25 cellular contexts compared by ENCODE assay signal in the genomic region with DNA sequence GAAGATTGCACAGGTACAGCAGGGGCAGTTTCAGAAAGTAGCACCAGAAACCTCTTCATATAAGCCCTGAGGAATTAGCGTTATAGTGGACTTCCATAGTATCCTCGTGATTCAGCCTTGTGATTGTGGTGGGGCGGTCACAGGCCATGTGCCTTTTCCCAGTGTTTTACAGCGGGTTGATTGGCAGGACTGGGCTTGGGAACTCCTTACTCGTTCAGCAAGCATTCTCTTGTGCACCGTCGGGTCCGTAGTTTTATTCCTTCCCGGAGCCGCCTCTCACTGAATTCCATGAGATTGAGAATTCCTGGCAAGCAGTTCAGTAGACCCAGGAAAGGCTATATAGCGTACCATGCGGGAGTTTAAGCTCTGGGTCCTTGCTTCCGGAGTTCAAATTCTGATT. TPM values are rescaled to one million over a fixed set of nuclear protein-coding genes. Genes with fewer than 3 reads are reported as not detected.
A peak's percentile ranks its signal among the peaks of the same experiment; 100 is the strongest.
DNase-seq lines count a peak whose midpoint lies in the region; ATAC-seq and TF ChIP-seq lines count a peak whose summit lies in the region.
"Had no signal": no experiment of that assay in that cellular context is flagged by ENCODE, and none has a peak within 500 bp of the region (broad histone marks: within the 10 kb centered on the region; RNA-seq: fewer than 3 reads in every experiment).

No MANE protein-coding gene starts in this region.

- no peak overlapping the region for H3K9ac ChIP-seq in neuronal stem cell (ENCODE audit: low read depth, low read length, poor library complexity)

- H3K27ac Mint-ChIP-seq in endothelial cell (ENCODE audit: unreplicated experiment) = peak overlapping the region; percentile 48
- H3K27ac Mint-ChIP-seq in effector memory CD8-positive, alpha-beta T cell = no peak overlapping the region
- H3K27ac Mint-ChIP-seq: activated naive CD8-positive, alpha-beta T cell treated with anti-CD3 and anti-CD28 coated beads, Interleukin-2, amount 10 ng/mL, durations not matched to agents 7 days and 5 days; activated T-helper 17 cell treated with anti-CD3 and anti-CD28 coated beads, Interleukin-2, amount 50 U/mL, for 72 hours; CD4-positive, alpha-beta T cell; WTC11 had no signal

- H3K9me3 ChIP-seq in neuronal stem cell (replicated peaks in 1 of 2; ENCODE audit: control insufficient read depth in 2 of 2, insufficient read depth in 1 of 2, low read depth in 1 of 2, low read length in 2 of 2) (no peaks in the 10 kb centered on the region), uterus (no peaks in the 10 kb centered on the region), PC-9 (ENCODE audit: insufficient read depth, low read depth) (no peaks in the 10 kb centered on the region)
- H3K9me3 ChIP-seq: heart left ventricle had no signal

- H3K79me2 ChIP-seq in PC-9 (ENCODE audit: low read depth) = peaks cover 45% of the 10 kb centered on the region

- H3K27me3 Mint-ChIP-seq in endothelial cell (ENCODE audit: unreplicated experiment) = peaks cover 1% of the 10 kb centered on the region
- no peaks in the 10 kb centered on the region for H3K27me3 Mint-ChIP-seq in effector memory CD8-positive, alpha-beta T cell
- H3K27me3 Mint-ChIP-seq: activated naive CD8-positive, alpha-beta T cell treated with anti-CD3 and anti-CD28 coated beads, Interleukin-2, amount 10 ng/mL, durations not matched to agents 7 days and 5 days; activated T-helper 17 cell treated with anti-CD3 and anti-CD28 coated beads, Interleukin-2, amount 50 U/mL, for 72 hours; CD4-positive, alpha-beta T cell; naive B cell had no signal

- H3K27ac ChIP-seq in neuronal stem cell (replicated peaks; ENCODE audit: low read length) (no peak overlapping the region), uterus (peak overlapping the region; percentile 66 to 84), PC-9 (no peak overlapping the region)
- H3K27ac ChIP-seq: brain microvascular endothelial cell had no signal

- no peak overlapping the region for H3K4me3 Mint-ChIP-seq in endothelial cell (ENCODE audit: unreplicated experiment)
- no peak overlapping the region for H3K4me3 Mint-ChIP-seq in effector memory CD8-positive, alpha-beta T cell
- H3K4me3 Mint-ChIP-seq: activated naive CD8-positive, alpha-beta T cell treated with anti-CD3 and anti-CD28 coated beads, Interleukin-2, amount 10 ng/mL, durations not matched to agents 7 days and 5 days; activated T-helper 17 cell treated with anti-CD3 and anti-CD28 coated beads, Interleukin-2, amount 50 U/mL, for 72 hours; CD4-positive, alpha-beta T cell; WTC11 had no signal

- H2AFZ ChIP-seq in neuronal stem cell (ENCODE audit: low read length) (no peak overlapping the region), PC-9 (no peak overlapping the region)

- WGBS in neuronal stem cell (ENCODE audit: extremely low coverage in 2 of 2, insufficient read length in 2 of 2, insufficient replicate concordance in 1 of 2), 2 donors = no CpG with 5 or more reads among the region's 13 CpGs

- H3K4me1 Mint-ChIP-seq in endothelial cell (ENCODE audit: unreplicated experiment) = peaks cover 51% of the 10 kb centered on the region
- peaks cover 10 to 15% of the 10 kb centered on the region in 2 donors for H3K4me1 Mint-ChIP-seq in effector memory CD8-positive, alpha-beta T cell (ENCODE audit: low read depth in 2 of 2)
- H3K4me1 Mint-ChIP-seq: activated T-helper 17 cell treated with anti-CD3 and anti-CD28 coated beads, Interleukin-2, amount 50 U/mL, for 72 hours had no signal

- no peak overlapping the region for H3K23ac ChIP-seq in neuronal stem cell (ENCODE audit: low read depth, low read length, poor library complexity)

- DNase-seq in SK-MEL-5 (ENCODE audit: low read depth, low spot score) = peak; percentile 86
- no peak for DNase-seq in endothelial cell (ENCODE audit: low spot score)
- no peak for DNase-seq in neuronal stem cell (ENCODE audit: low spot score)
- DNase-seq in uterus = peak in 1 of 2 donors; percentile 36
- no peak for DNase-seq in PC-9
- no peak for DNase-seq in effector memory CD8-positive, alpha-beta T cell
- DNase-seq: activated CD4-positive, alpha-beta T cell treated with anti-CD3 and anti-CD28 coated beads, Interleukin-2, amount 50 U/mL, for 4 hours; activated CD8-positive, alpha-beta memory T cell treated with anti-CD3 and anti-CD28 coated beads, Interleukin-2, amount 50 U/mL, for 4 hours; activated naive CD8-positive, alpha-beta T cell treated with anti-CD3 and anti-CD28 coated beads, Interleukin-2, amount 10 ng/mL, durations not matched to agents 7 days and 5 days; brain microvascular endothelial cell; CD4-positive, alpha-beta T cell; heart left ventricle; naive B cell; NCI-H1105; NCI-H2029 treated with DMSO at 0.1 percent for 48 hours; NCI-H226; NCI-H82; occipital lobe; retina; stimulated activated naive CD4-positive, alpha-beta T cell treated with Interleukin-2 at 50 U/mL for 16 hours had no signal

- no peak for TF ChIP-seq POLR2A in uterus (IDR thresholded peaks at IDR 0.05)

- CTCF ChIA-PET in PC-9 (lab: Charles Lee) = no interaction called here

- no peak overlapping the region for H3K14ac ChIP-seq in neuronal stem cell (ENCODE audit: low read length)

- peaks cover 0 to 4% of the 10 kb centered on the region in 2 donors for H3K4me1 ChIP-seq in neuronal stem cell (ENCODE audit: control insufficient read depth in 2 of 2, insufficient read depth in 1 of 2, low read depth in 1 of 2, low read length in 2 of 2)
- H3K4me1 ChIP-seq in uterus = no peaks in the 10 kb centered on the region
- peaks cover 10% of the 10 kb centered on the region; the same call in 1 of the 2 replicates for H3K4me1 ChIP-seq in PC-9 (replicated peaks; ENCODE audit: insufficient read depth)

- H4K91ac ChIP-seq in neuronal stem cell (ENCODE audit: low read depth, low read length, poor library complexity) = no peak overlapping the region

- no peak overlapping the region for H2AK5ac ChIP-seq in neuronal stem cell (ENCODE audit: low read depth, low read length)

- ATAC-seq in HG03045 (IDR thresholded peaks at IDR 0.05; ENCODE audit: unreplicated experiment) = no peak
- ATAC-seq in effector memory CD8-positive, alpha-beta T cell (replicated peaks) = no peak
- ATAC-seq: activated T-helper 17 cell treated with anti-CD3 and anti-CD28 coated beads, Interleukin-2, amount 50 U/mL, for 72 hours; HCT116; HepG2; WTC11 had no signal

- H3K4me3 ChIP-seq in neuronal stem cell (ENCODE audit: low read length in 2 of 2) (no peak overlapping the region), uterus (no peak overlapping the region), PC-9 (no peak overlapping the region)
- H3K4me3 ChIP-seq: heart left ventricle had no signal

- peaks cover 4% of the 10 kb centered on the region for H3K79me1 ChIP-seq in neuronal stem cell (ENCODE audit: low read depth, low read length)

- H4K20me1 ChIP-seq in PC-9 (ENCODE audit: insufficient read depth) = peaks cover 15% of the 10 kb centered on the region

- H4K8ac ChIP-seq in neuronal stem cell (ENCODE audit: low read depth, low read length) = peak overlapping the region; percentile 76

- H3K36me3 ChIP-seq in neuronal stem cell (replicated peaks in 1 of 2; ENCODE audit: control insufficient read depth in 2 of 2, insufficient read depth in 2 of 2, low read length in 2 of 2) (peaks cover 4 to 85% of the 10 kb centered on the region in 2 donors), uterus (no peaks in the 10 kb centered on the region), PC-9 (ENCODE audit: low read depth) (peaks cover 43% of the 10 kb centered on the region)

- peaks cover 20% of the 10 kb centered on the region for H3K36me3 Mint-ChIP-seq in endothelial cell (ENCODE audit: low read depth, unreplicated experiment)
- peaks cover 46% of the 10 kb centered on the region for H3K36me3 Mint-ChIP-seq in effector memory CD8-positive, alpha-beta T cell (ENCODE audit: insufficient read depth)

- no peak overlapping the region for H2BK12ac ChIP-seq in neuronal stem cell (ENCODE audit: low read length)

- H3K9me2 ChIP-seq in PC-9 (ENCODE audit: insufficient read depth) = no peaks in the 10 kb centered on the region

- 0 out of 2 replicates have a peak, but pooled peaks cover 4% of the 10 kb centered on the region for H3F3A ChIP-seq in PC-9 (ENCODE audit: insufficient read depth, low read depth)

- intact Hi-C loops in uterus (cut with DNase I; ENCODE audit: low total_unique reads) = no loop called here
- intact Hi-C loops in PC-9 (cut with micrococcal nuclease; ENCODE audit: unreplicated experiment) = no loop called here

- H2BK120ac ChIP-seq in neuronal stem cell (ENCODE audit: low read depth, low read length) = no peak overlapping the region

- POLR2A ChIA-PET in PC-9 (lab: Charles Lee; ENCODE audit: unreplicated experiment) = no interaction called here

- H3K27me3 ChIP-seq in neuronal stem cell (ENCODE audit: control insufficient read depth in 3 of 3, insufficient read depth in 3 of 3, low read depth in 1 of 3, low read length in 3 of 3) (no peaks in the 10 kb centered on the region), uterus (no peaks in the 10 kb centered on the region), PC-9 (ENCODE audit: insufficient read depth, low read depth) (no peaks in the 10 kb centered on the region)
- H3K27me3 ChIP-seq: brain microvascular endothelial cell, heart left ventricle had no signal

- H3K9me3 Mint-ChIP-seq in endothelial cell (ENCODE audit: unreplicated experiment) = no peaks in the 10 kb centered on the region
- H3K9me3 Mint-ChIP-seq in effector memory CD8-positive, alpha-beta T cell = no peaks in the 10 kb centered on the region
- H3K9me3 Mint-ChIP-seq: activated naive CD8-positive, alpha-beta T cell treated with anti-CD3 and anti-CD28 coated beads, Interleukin-2, amount 10 ng/mL, durations not matched to agents 7 days and 5 days; activated T-helper 17 cell treated with anti-CD3 and anti-CD28 coated beads, Interleukin-2, amount 50 U/mL, for 72 hours; CD4-positive, alpha-beta T cell; naive B cell; WTC11 had no signal

- no peak overlapping the region for H2BK5ac ChIP-seq in neuronal stem cell (ENCODE audit: low read length)

- no peak overlapping the region for H3K18ac ChIP-seq in neuronal stem cell (ENCODE audit: low read length)

- in situ Hi-C loops in SK-MEL-5 (cut with HindIII; ENCODE audit: low pct_unique_long_range_greater_than_20kb, low sequenced_read_pairs) = no loop called here

- H2BK15ac ChIP-seq in neuronal stem cell (ENCODE audit: low read length) = no peak overlapping the region

- no peak overlapping the region for H3K4ac ChIP-seq in neuronal stem cell (ENCODE audit: low read length)

- TF ChIP-seq CTCF in endothelial cell (IDR thresholded peaks at IDR 0.05; ENCODE audit: unreplicated experiment) (no peak), uterus (IDR thresholded peaks at IDR 0.05) (no peak), PC-9 (conservative IDR thresholded peaks at IDR 0.05) (no peak)

- BruUV-seq in PC-9 (replicated peaks; lab: Mats Ljungman, UMichigan) = no TSS peak

- H3K4me2 ChIP-seq in neuronal stem cell (ENCODE audit: insufficient read depth, low read length, poor library complexity, severe bottlenecking) (no peak overlapping the region), PC-9 (no peak overlapping the region)

RNA-seq across cellular contexts. Expression of gene COPS8, which starts 5.2 kb away (rescaled TPM):
- total RNA-seq in SK-MEL-5 (2014; rRNA removed; shearing (Covaris generic)) = 234 and 271 TPM in 2 replicates
- 147 and 161 TPM in 2 replicates for polyA plus RNA-seq in SK-MEL-5 (2015; cell fraction: cytosol; rRNA removed)
- 94.8 and 103 TPM in 2 replicates for polyA plus RNA-seq in SK-MEL-5 (2015; cell fraction: nucleus; rRNA removed)
- total RNA-seq in endothelial cell (ENCODE audit: unreplicated experiment) = 97.1 TPM
- polyA plus RNA-seq in neuronal stem cell (2013, experiment 1 of 2) = 48.8 TPM
- 50.0 TPM for polyA plus RNA-seq in neuronal stem cell (2013, experiment 2 of 2)
- 100 to 1,000 TPM in 1 of 4 donors, 10 to 100 TPM in 3; 45.0 to 139 (median 60.8) TPM for total RNA-seq in uterus
- 57.6 and 64.7 TPM in 2 replicates for total RNA-seq in PC-9 (2021)

Comparison
In these comparisons a context has a peak if more than half of its experiments do, and no peak if none do; other contexts are left out.
1. H3K27ac ChIP-seq: peak in uterus (2 of 2); none in neuronal stem cell (single experiment) and PC-9 (single experiment).